In the genomic region with DNA sequence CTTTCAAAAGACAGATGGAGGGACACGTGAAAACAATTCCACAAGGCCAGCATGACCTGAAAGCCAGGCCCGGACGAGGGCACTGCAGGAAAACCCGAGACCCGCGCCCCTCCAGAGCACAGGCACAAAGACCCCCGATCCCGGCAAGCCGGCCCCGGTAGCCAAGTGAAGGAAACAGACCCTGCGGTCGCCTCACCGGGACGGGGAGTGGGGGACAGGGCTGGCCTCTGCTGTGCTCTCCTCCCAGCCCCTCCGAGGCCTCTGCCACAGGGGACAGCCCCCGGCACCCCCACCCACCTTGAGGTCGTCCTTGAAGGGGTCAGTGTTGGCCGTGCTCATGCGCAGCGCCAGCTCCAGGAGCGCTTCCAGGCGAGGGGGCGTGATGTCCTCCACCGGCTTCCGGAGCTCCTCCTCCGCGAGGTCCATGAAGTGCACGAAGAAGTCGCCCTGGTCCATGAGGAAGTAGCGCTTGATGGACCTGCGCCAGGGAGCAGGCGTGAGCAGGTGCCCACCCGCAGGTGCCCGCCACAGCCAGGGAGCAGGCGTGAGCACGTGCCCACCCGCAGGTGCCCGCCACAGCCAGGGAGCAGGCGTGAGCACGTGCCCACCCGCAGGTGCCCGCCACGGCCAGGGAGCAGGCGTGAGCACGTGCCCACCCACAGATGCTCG, we compare ENCODE assay signal across 1 cellular context.
TF ChIP-seq lines count a peak whose summit lies in the region.

No MANE protein-coding gene starts in this region.

TF ChIP-seq in HepG2, 621 proteins besides CTCF, POLR2A, EP300 and RAD21:
- TF ChIP-seq DNMT1 (CRISPR knock-in tag; IDR thresholded peaks at IDR 0.05) (no peak), AGO2 (optimal IDR thresholded peaks at IDR 0.05; ENCODE audit: low read depth, low read length) (peak; percentile 53), ETV6 (CRISPR knock-in tag; conservative IDR thresholded peaks at IDR 0.05) (no peak), ZNF33B (CRISPR knock-in tag; IDR thresholded peaks at IDR 0.05) (no peak), ZNF709 (CRISPR knock-in tag; IDR thresholded peaks at IDR 0.05) (no peak), GPN1 (CRISPR knock-in tag; IDR thresholded peaks at IDR 0.05; ENCODE audit: borderline replicate concordance) (no peak)
- TF ChIP-seq, protein P1, sequence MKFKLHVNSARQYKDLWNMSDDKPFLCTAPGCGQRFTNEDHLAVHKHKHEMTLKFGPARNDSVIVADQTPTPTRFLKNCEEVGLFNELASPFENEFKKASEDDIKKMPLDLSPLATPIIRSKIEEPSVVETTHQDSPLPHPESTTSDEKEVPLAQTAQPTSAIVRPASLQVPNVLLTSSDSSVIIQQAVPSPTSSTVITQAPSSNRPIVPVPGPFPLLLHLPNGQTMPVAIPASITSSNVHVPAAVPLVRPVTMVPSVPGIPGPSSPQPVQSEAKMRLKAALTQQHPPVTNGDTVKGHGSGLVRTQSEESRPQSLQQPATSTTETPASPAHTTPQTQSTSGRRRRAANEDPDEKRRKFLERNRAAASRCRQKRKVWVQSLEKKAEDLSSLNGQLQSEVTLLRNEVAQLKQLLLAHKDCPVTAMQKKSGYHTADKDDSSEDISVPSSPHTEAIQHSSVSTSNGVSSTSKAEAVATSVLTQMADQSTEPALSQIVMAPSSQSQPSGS (CRISPR knock-in tag; IDR thresholded peaks at IDR 0.05) = no peak
